1 cellular context compared by ENCODE assay signal in genomic region chr5:177601126-177601525, GRCh38.
TF ChIP-seq lines count a peak whose summit lies in the region.

No MANE protein-coding gene starts in this region.

TF ChIP-seq in endothelial cell of umbilical vein, 7 proteins besides CTCF, POLR2A, EP300 and RAD21 (continued from another document):
- TF ChIP-seq MAX (IDR thresholded peaks at IDR 0.05; ENCODE audit: insufficient read depth, insufficient read length) = no peak
